ENCODE assay signal across 2 cellular contexts in the genomic region with DNA sequence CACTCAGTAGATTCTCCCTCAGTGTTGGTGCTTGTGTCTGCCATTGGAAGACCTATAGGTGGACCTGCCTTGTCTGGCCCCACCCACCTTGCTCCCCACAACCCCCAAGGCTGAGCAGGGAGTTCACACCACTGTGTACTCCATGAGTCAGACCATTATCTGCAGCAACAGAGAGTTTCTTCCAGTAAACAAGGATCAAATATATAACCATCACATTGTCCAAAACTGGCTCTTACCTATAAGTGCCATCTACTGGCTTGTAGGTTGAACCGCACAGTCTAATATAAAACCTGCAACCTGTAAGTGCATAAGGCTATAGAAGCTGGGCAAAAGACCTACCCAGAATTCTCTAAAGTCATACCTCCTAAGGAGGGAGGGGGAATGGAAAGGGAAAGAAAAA.
A peak's percentile ranks its signal among the peaks of the same experiment; 100 is the strongest.
TF ChIP-seq lines count a peak whose summit lies in the region.

No MANE protein-coding gene starts in this region.

TF ChIP-seq in GM23338, 12 proteins besides CTCF, POLR2A, EP300 and RAD21 (continues in another document):
- TF ChIP-seq NANOG (IDR thresholded peaks at IDR 0.05; ENCODE audit: borderline replicate concordance) (no peak), ZNF331 (CRISPR knock-in tag; IDR thresholded peaks at IDR 0.05; ENCODE audit: low read depth) (no peak), EZH2 (IDR thresholded peaks at IDR 0.05; ENCODE audit: low read depth, unreplicated experiment) (no peak), STAT1 (IDR thresholded peaks at IDR 0.05; ENCODE audit: unreplicated experiment) (no peak), EZH2phosphoT487 (IDR thresholded peaks at IDR 0.05; ENCODE audit: unreplicated experiment) (no peak), ZNF114 (CRISPR knock-in tag; IDR thresholded peaks at IDR 0.05) (no peak), JUNB (IDR thresholded peaks at IDR 0.05; ENCODE audit: unreplicated experiment) (no peak), POLR2AphosphoS5 (IDR thresholded peaks at IDR 0.05; ENCODE audit: low read depth) (no peak), CREB1 (CRISPR knock-in tag; IDR thresholded peaks at IDR 0.05; ENCODE audit: low read depth) (no peak)
- TF ChIP-seq, protein P1, sequence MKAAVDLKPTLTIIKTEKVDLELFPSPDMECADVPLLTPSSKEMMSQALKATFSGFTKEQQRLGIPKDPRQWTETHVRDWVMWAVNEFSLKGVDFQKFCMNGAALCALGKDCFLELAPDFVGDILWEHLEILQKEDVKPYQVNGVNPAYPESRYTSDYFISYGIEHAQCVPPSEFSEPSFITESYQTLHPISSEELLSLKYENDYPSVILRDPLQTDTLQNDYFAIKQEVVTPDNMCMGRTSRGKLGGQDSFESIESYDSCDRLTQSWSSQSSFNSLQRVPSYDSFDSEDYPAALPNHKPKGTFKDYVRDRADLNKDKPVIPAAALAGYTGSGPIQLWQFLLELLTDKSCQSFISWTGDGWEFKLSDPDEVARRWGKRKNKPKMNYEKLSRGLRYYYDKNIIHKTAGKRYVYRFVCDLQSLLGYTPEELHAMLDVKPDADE (IDR thresholded peaks at IDR 0.05), result no peak
- TF ChIP-seq, protein P2, sequence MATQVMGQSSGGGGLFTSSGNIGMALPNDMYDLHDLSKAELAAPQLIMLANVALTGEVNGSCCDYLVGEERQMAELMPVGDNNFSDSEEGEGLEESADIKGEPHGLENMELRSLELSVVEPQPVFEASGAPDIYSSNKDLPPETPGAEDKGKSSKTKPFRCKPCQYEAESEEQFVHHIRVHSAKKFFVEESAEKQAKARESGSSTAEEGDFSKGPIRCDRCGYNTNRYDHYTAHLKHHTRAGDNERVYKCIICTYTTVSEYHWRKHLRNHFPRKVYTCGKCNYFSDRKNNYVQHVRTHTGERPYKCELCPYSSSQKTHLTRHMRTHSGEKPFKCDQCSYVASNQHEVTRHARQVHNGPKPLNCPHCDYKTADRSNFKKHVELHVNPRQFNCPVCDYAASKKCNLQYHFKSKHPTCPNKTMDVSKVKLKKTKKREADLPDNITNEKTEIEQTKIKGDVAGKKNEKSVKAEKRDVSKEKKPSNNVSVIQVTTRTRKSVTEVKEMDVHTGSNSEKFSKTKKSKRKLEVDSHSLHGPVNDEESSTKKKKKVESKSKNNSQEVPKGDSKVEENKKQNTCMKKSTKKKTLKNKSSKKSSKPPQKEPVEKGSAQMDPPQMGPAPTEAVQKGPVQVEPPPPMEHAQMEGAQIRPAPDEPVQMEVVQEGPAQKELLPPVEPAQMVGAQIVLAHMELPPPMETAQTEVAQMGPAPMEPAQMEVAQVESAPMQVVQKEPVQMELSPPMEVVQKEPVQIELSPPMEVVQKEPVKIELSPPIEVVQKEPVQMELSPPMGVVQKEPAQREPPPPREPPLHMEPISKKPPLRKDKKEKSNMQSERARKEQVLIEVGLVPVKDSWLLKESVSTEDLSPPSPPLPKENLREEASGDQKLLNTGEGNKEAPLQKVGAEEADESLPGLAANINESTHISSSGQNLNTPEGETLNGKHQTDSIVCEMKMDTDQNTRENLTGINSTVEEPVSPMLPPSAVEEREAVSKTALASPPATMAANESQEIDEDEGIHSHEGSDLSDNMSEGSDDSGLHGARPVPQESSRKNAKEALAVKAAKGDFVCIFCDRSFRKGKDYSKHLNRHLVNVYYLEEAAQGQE (IDR thresholded peaks at IDR 0.05; ENCODE audit: unreplicated experiment), result no peak

TF ChIP-seq in HepG2, 621 proteins besides CTCF, POLR2A, EP300 and RAD21:
- no peak for TF ChIP-seq MLLT10 (CRISPR knock-in tag; IDR thresholded peaks at IDR 0.05)
- peak; percentile 59; the same call in 1 of the 2 replicates for TF ChIP-seq FOSL2 (CRISPR knock-in tag; IDR thresholded peaks at IDR 0.05)
- TF ChIP-seq ZNF589 (CRISPR knock-in tag; conservative IDR thresholded peaks at IDR 0.05), result no peak
- TF ChIP-seq SMC3 (IDR thresholded peaks at IDR 0.05; ENCODE audit: low read length), result peak; percentile 31; the same call in 1 of the 2 replicates
- TF ChIP-seq GFI1 (CRISPR knock-in tag; IDR thresholded peaks at IDR 0.05; ENCODE audit: borderline replicate concordance), result 0 out of 2 replicates have a peak, but pooled peaks have one; percentile 32
- peak; percentile 46 for TF ChIP-seq STAG1 (CRISPR knock-in tag; IDR thresholded peaks at IDR 0.05)
- 0 out of 2 replicates have a peak, but pooled peaks have one; percentile 24 for TF ChIP-seq FOXA3 (CRISPR knock-in tag; IDR thresholded peaks at IDR 0.05)
